Comparison of ENCODE assay signal across 19 cellular contexts in the genomic region with DNA sequence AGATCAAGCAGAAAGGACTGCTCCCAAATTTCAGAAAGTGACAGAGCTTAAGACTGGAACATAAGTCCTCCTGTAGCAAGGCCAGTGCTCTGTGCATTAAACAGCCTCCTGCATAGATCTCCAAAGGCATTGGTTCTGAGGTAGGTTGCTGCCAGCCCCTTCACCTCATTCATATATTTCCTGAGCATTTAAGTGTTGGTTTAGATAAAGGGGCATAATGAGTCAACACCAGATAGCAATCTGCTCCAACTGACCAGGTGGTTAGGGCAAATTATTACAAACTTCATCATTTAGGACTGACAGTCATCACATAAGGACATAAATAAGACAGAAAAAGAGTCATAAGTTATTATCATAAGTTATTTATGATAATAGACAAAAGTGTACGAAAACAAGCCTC. TPM values are rescaled to one million over a fixed set of nuclear protein-coding genes. Genes with fewer than 3 reads are reported as not detected.
A peak's percentile ranks its signal among the peaks of the same experiment; 100 is the strongest.
DNase-seq lines count a peak whose midpoint lies in the region; ATAC-seq and TF ChIP-seq lines count a peak whose summit lies in the region.
"Had no signal": no experiment of that assay in that cellular context is flagged by ENCODE, and none has a peak within 500 bp of the region (broad histone marks: within the 10 kb centered on the region; RNA-seq: fewer than 3 reads in every experiment).

No MANE protein-coding gene starts in this region.

- DNase-seq in HFFc6 (no peak), PC-9 (no peak), epithelial cell of prostate (ENCODE audit: low read depth, low spot score) (no peak), substantia nigra (lab: John Stamatoyannopoulos, UW) (no peak), ureter (ENCODE audit: low spot score) (no peak), pons (ENCODE audit: low spot score) (no peak), Right ventricle myocardium superior (no peak)
- DNase-seq: activated CD4-positive, CD25-positive, alpha-beta regulatory T cell; adrenal gland; cerebellar nuclear complex; DMS 273 treated with DMSO at 0.1 percent for 48 hours; foreskin fibroblast; Kasumi-1; NCI-H1417 treated with DMSO at 0.1 percent for 48 hours; occipital lobe; stimulated activated CD4-positive, alpha-beta T cell treated with anti-CD3 and anti-CD28 coated beads, Interleukin-4, amount 100 ng/mL, for 24 hours; testis had no signal

- H2AFZ ChIP-seq in PC-9: no peak overlapping the region

- TF ChIP-seq CTCF in HFFc6 (IDR thresholded peaks at IDR 0.05) (no peak), PC-9 (conservative IDR thresholded peaks at IDR 0.05) (no peak)

- no peaks in the 10 kb centered on the region for H3K27me3 Mint-ChIP-seq in HFFc6 (ENCODE audit: insufficient read depth)

- ATAC-seq in Right ventricle myocardium superior (ENCODE audit: poor library complexity): no peak
- ATAC-seq: left lobe of liver had no signal

- no peak overlapping the region for H3K4me3 ChIP-seq in PC-9
- H3K4me3 ChIP-seq: adrenal gland, BLaER1, testis had no signal

- H3K27ac Mint-ChIP-seq in HFFc6: peak overlapping the region; percentile 73

- peaks cover 15% of the 10 kb centered on the region for H3K9me3 ChIP-seq in PC-9 (ENCODE audit: insufficient read depth, low read depth)
- H3K9me3 ChIP-seq: adrenal gland, BLaER1, testis had no signal

- H3K4me1 ChIP-seq in PC-9 (replicated peaks; ENCODE audit: insufficient read depth): peaks cover 47% of the 10 kb centered on the region
- H3K4me1 ChIP-seq: adrenal gland, testis had no signal

- CTCF ChIA-PET in PC-9 (lab: Charles Lee): no interaction called here

- H3K9me2 ChIP-seq in PC-9 (ENCODE audit: insufficient read depth): no peaks in the 10 kb centered on the region

- POLR2A ChIA-PET in PC-9 (lab: Charles Lee; ENCODE audit: unreplicated experiment): no interaction called here

- BruUV-seq in PC-9 (replicated peaks; lab: Mats Ljungman, UMichigan): no TSS peak

- peaks cover 18% of the 10 kb centered on the region for H3K36me3 ChIP-seq in PC-9 (ENCODE audit: low read depth)
- H3K36me3 ChIP-seq: adrenal gland, BLaER1 had no signal

- intact Hi-C loops in PC-9 (cut with micrococcal nuclease; ENCODE audit: unreplicated experiment): no loop called here
- intact Hi-C loops in Right ventricle myocardium superior (cut with DNase I): no loop called here

- H3K4me3 Mint-ChIP-seq in HFFc6: peak overlapping the region; percentile 70

- H3K27ac ChIP-seq in PC-9 (peak overlapping the region; percentile 8; the same call in 1 of the 2 replicates), epithelial cell of prostate (peak overlapping the region; percentile 97), substantia nigra (ENCODE audit: low read depth, low read length, poor library complexity, severe bottlenecking) (peak overlapping the region; percentile 75)
- H3K27ac ChIP-seq: adrenal gland, BLaER1, testis had no signal

- peaks cover 91% of the 10 kb centered on the region for H3K4me1 Mint-ChIP-seq in HFFc6 (ENCODE audit: low read depth)

- H4K20me1 ChIP-seq in PC-9 (ENCODE audit: insufficient read depth): no peaks in the 10 kb centered on the region
- H4K20me1 ChIP-seq: BLaER1 had no signal

- H3K9me3 Mint-ChIP-seq in HFFc6: no peaks in the 10 kb centered on the region

- H3K27me3 ChIP-seq in PC-9 (ENCODE audit: insufficient read depth, low read depth): no peaks in the 10 kb centered on the region
- H3K27me3 ChIP-seq: adrenal gland, BLaER1, testis had no signal

- peaks cover 17% of the 10 kb centered on the region for H3F3A ChIP-seq in PC-9 (ENCODE audit: insufficient read depth, low read depth)

- peak overlapping the region; percentile 9; the same call in 1 of the 2 replicates for H3K4me2 ChIP-seq in PC-9
- H3K4me2 ChIP-seq: BLaER1 had no signal

- H3K36me3 Mint-ChIP-seq in HFFc6 (ENCODE audit: low read depth): peaks cover 2% of the 10 kb centered on the region; the same call in 1 of the 2 replicates

- H3K79me2 ChIP-seq in PC-9 (ENCODE audit: low read depth): peaks cover 95% of the 10 kb centered on the region

RNA-seq across cellular contexts. Expression of a gene that starts 10.7 kb away (rescaled TPM):
- total RNA-seq in HFFc6 (2021; fragmentation: NEBNext Ultra II Directional; extraction: Animal tissue kit (Norgen Biotek cat#: 25700)): 100 to 1,000 TPM in 3 of 6 experiments, 10 to 100 TPM in 3; 92.8 to 104 (median 97.3) TPM
- total RNA-seq in PC-9 (2021): 82.5 and 89.3 TPM in 2 replicates
- 107 TPM for total RNA-seq in ureter
- total RNA-seq in Right ventricle myocardium superior: 27.9 TPM

Comparison
In these comparisons a context has a peak if more than half of its experiments do, and no peak if none do; other contexts are left out.
1. H3K27ac ChIP-seq: peak in every context shown above with its lines; median percentile 97 in epithelial cell of prostate; 75 in substantia nigra; 8 in PC-9.